In the genomic region with DNA sequence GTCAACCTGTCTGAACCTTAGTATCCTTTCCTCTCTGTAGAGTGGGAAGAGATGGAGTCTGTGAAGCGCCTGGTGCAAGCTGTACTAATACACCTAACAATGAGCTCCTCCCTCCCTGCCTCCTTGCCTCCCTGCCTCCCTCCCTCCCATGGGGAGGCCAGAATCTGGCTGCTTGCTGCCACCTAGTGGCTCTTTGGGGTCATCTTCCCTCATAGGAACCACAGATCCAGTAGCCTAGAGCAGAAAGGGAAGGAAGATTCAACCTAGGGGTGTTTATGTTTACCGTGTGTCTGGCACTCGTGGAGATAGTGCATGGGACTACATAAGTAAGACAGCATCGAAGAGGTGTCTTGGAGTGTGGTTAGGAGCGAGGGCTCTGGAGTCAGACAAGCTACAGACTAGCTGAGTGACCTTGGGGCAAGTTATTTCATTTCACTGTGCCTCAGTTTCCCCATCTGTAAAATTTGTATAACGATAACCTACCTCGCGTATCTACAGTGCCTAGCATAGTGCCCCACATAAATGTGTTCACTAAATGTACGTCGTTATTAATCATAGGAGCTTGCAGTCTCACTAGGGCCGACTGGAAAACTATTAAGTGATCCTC, we compare ENCODE assay signal across 8 cellular contexts. TPM values are rescaled to one million over a fixed set of nuclear protein-coding genes. Genes with fewer than 3 reads are reported as not detected.
DNase-seq lines count a peak whose midpoint lies in the region; ATAC-seq and TF ChIP-seq lines count a peak whose summit lies in the region.

No MANE protein-coding gene starts in this region.

- DNase-seq in AG09309 (ENCODE audit: low read depth) (peak; percentile 8), LHCN-M2 (ENCODE audit: low read depth) (peak; percentile 79), RPMI7951 (ENCODE audit: low read depth) (peak; percentile 69), germinal center (ENCODE audit: low spot score) (peak; percentile 85)
- peak; percentile 10 for DNase-seq in activated gamma-delta T cell treated with anti-CD3 and anti-CD28 coated beads, Interleukin-2, amount 50 U/mL, for 16 hours (ENCODE audit: low read depth)

- peaks cover 15% of the 10 kb centered on the region for H3K4me1 ChIP-seq in parathyroid adenoma

- H3K27me3 ChIP-seq in parathyroid adenoma (ENCODE audit: control insufficient read depth, insufficient read depth, low read length) = no peaks in the 10 kb centered on the region

- peak overlapping the region; percentile 75 for H2AFZ ChIP-seq in parathyroid adenoma

- peak; percentile 67 for ATAC-seq in GM18517 (IDR thresholded peaks at IDR 0.05; ENCODE audit: unreplicated experiment)
- no peak for ATAC-seq in HG02623 (IDR thresholded peaks at IDR 0.05; ENCODE audit: unreplicated experiment)

- no peaks in the 10 kb centered on the region for H3K36me3 ChIP-seq in parathyroid adenoma (ENCODE audit: control insufficient read depth, insufficient read depth, low read length)

- H3K4me2 ChIP-seq in parathyroid adenoma (ENCODE audit: low read length) = peak overlapping the region; percentile 51

- no peak overlapping the region for H3K4me3 ChIP-seq in AG09309 (ENCODE audit: control insufficient read depth, low read depth, low read length)
- H3K4me3 ChIP-seq in parathyroid adenoma (ENCODE audit: low read depth, low read length) = no peak overlapping the region

- H3K9ac ChIP-seq in parathyroid adenoma = no peak overlapping the region

- H3K79me2 ChIP-seq in parathyroid adenoma = no peaks in the 10 kb centered on the region

- TF ChIP-seq CTCF in AG09309 (IDR thresholded peaks at IDR 0.05; ENCODE audit: control insufficient read depth, insufficient read depth, low read depth, low read length, missing control alignments) (peak; percentile 82), parathyroid adenoma (IDR thresholded peaks at IDR 0.05) (peak; percentile 55)

- H3K27ac ChIP-seq in parathyroid adenoma = peak overlapping the region; percentile 42

- H3K9me3 ChIP-seq in parathyroid adenoma (ENCODE audit: control insufficient read depth, low read length) = no peaks in the 10 kb centered on the region

RNA-seq across cellular contexts. Expression of gene TSPAN9, which starts 35.5 kb away (rescaled TPM):
- 19.9 and 28.7 TPM in 2 replicates for total RNA-seq in LHCN-M2 (2014; rRNA removed)
- polyA plus RNA-seq in LHCN-M2 (2012) = 32.1 TPM
- 37.6 and 42.0 TPM in 2 replicates for total RNA-seq in RPMI7951 (2014; rRNA removed; shearing (Covaris generic))

Comparison
In these comparisons a context has a peak if more than half of its experiments do, and no peak if none do; other contexts are left out.
1. DNase-seq: peak in every context shown above with its lines; median percentile 85 in germinal center; 79 in LHCN-M2; 69 in RPMI7951; 10 in activated gamma-delta T cell treated with anti-CD3 and anti-CD28 coated beads, Interleukin-2, amount 50 U/mL, for 16 hours; 8 in AG09309.